ENCODE assay signal across 1 cellular context in the genomic region with DNA sequence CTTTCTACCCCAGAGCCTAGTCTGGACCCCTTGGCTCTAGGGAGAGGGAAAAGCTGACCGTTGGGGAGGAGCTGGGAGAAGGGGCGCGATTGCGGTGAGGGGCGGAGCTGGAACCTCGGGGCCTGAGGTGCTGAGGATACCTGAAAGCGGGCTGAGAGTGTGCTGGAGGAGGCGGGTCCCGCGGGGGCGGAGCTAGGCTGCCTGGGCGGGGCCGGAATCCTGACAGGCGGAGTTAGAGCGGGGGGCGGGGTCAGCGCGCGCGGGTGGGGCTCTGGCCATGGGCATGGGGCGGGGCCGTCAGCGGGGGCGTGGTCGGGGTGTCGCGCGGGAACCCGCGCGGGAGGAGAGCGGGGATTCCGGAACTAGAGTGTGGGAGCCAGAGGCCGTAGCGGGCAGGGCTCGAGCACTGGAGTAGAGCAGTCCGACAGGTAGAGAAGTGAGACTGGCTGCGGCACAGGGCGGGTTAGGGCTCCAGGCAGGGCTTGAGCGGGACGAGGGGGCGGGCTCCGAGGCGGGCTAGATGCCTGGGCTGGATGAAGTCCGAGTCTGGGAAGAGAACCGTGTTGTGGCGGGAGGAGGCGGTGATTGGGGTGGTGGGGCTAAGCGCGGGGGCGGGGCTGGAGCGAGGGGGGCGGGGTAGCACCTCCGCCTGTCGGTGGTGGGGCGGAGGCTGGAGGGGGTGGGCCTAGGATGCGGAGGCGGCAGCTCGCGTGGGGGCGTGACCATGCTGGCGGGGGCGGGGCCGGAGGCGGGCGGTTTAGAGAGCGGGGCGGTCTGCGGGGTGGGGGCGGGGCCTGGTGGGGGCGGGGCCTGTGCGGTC.
A peak's percentile ranks its signal among the peaks of the same experiment; 100 is the strongest.
TF ChIP-seq lines count a peak whose summit lies in the region.

A gene (plus strand): TSS at position 815 of the 820 bp plus-strand sequence. CDS start 35 bp downstream, outside the sequence.

TF ChIP-seq in HEK293, 187 proteins besides CTCF, POLR2A, EP300 and RAD21 (continued from another document):
- TF ChIP-seq, protein P1, sequence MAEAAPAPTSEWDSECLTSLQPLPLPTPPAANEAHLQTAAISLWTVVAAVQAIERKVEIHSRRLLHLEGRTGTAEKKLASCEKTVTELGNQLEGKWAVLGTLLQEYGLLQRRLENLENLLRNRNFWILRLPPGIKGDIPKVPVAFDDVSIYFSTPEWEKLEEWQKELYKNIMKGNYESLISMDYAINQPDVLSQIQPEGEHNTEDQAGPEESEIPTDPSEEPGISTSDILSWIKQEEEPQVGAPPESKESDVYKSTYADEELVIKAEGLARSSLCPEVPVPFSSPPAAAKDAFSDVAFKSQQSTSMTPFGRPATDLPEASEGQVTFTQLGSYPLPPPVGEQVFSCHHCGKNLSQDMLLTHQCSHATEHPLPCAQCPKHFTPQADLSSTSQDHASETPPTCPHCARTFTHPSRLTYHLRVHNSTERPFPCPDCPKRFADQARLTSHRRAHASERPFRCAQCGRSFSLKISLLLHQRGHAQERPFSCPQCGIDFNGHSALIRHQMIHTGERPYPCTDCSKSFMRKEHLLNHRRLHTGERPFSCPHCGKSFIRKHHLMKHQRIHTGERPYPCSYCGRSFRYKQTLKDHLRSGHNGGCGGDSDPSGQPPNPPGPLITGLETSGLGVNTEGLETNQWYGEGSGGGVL (tag by site-specific recombination; IDR thresholded peaks at IDR 0.05) = peak; percentile 67
TF ChIP-seq in HEK293: peak in this region for 33.
